Comparison of ENCODE assay signal across 15 cellular contexts in the genomic region with DNA sequence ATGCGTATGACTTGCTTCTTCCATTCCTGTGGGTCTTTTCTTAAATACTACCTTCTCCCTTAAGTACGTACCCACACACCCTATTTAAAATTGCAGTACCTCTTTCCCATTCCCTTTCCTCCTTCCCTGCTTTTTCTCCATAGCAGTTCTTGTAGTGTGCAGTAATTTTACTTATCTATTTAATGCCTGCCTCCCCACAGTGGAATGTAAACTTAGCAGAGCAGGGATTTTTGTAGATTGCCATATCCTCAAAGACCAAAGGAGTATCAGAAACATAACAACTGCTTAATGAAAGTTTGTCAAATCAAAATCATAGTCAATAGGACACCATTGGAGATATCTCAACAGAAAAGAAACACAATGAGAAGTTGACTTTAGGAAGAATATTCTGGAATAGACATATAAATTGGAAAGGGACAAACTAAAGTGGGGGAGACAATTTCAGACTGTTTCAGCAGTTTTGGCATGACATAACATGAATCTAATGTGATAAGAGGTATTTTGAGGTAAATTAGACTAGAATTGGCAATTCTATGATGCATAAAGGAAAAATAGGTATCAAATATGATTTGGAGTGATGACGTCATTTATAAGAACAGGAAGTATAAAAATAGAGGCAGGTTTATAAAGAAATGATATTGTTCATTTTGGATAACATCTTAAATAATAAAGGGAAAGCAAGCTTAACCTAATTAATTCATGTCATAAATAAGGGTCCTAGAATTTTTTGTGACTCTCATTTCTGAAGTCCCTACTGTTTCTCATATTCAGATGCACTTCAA.
DNase-seq lines count a peak whose midpoint lies in the region; ATAC-seq and TF ChIP-seq lines count a peak whose summit lies in the region.
"Had no signal": no experiment of that assay in that cellular context is flagged by ENCODE, and none has a peak within 500 bp of the region (broad histone marks: within the 10 kb centered on the region; RNA-seq: fewer than 3 reads in every experiment).

No MANE protein-coding gene starts in this region.

- no peak for TF ChIP-seq CTCF in GM23338 (conservative IDR thresholded peaks at IDR 0.05; ENCODE audit: low read depth in 2 of 2)
- TF ChIP-seq CTCF in smooth muscle cell (IDR thresholded peaks at IDR 0.05; ENCODE audit: borderline replicate concordance, insufficient read depth, poor library complexity, severe bottlenecking), result no peak

- H3K4me2 ChIP-seq in GM23338, result no peak overlapping the region
- H3K4me2 ChIP-seq in smooth muscle cell, result peak overlapping the region; percentile 63
- H3K4me2 ChIP-seq: BLaER1 had no signal

- H3K9ac ChIP-seq in smooth muscle cell (ENCODE audit: low read depth), result no peak overlapping the region
- H3K9ac ChIP-seq: BLaER1 had no signal

- no peak for ATAC-seq in GM23338

- 64% methylated on average over 3 of the region's 3 CpGs for WGBS in smooth muscle cell (ENCODE audit: low lambda C conversion rate)

- H3K27ac ChIP-seq in GM23338 (ENCODE audit: low read depth), result no peak overlapping the region
- peak overlapping the region; percentile 34 for H3K27ac ChIP-seq in smooth muscle cell (ENCODE audit: low read depth)
- H3K27ac ChIP-seq: BLaER1 had no signal

- DNase-seq in GM23338 (ENCODE audit: low spot score) (no peak), amniotic epithelial cell (ENCODE audit: low read depth) (peak; percentile 36), fibroblast of peridontal ligament (ENCODE audit: extremely low read depth) (peak; percentile 14), smooth muscle cell (lab: John Stamatoyannopoulos, UW; ENCODE audit: unreplicated experiment) (no peak), NCI-H146 treated with DMSO at 0.1 percent for 48 hours (lab: John Stamatoyannopoulos, UW; ENCODE audit: unreplicated experiment) (no peak), NCI-H2227 (lab: John Stamatoyannopoulos, UW; ENCODE audit: unreplicated experiment) (no peak)
- no peak for DNase-seq in central memory CD4-positive, alpha-beta T cell
- DNase-seq: 8988T; CD4-positive, alpha-beta memory T cell; DMS153; DMS79; GF-D8; HCEC 1CT had no signal

- no peaks in the 10 kb centered on the region for H4K20me1 ChIP-seq in GM23338 (replicated peaks; ENCODE audit: insufficient read depth)
- H4K20me1 ChIP-seq in smooth muscle cell (ENCODE audit: low read depth), result no peaks in the 10 kb centered on the region
- H4K20me1 ChIP-seq: BLaER1 had no signal

- H3K4me3 Mint-ChIP-seq in GM23338, result no peak overlapping the region
- H3K4me3 Mint-ChIP-seq: CD14-positive monocyte; CD4-positive, alpha-beta memory T cell had no signal

- no peaks in the 10 kb centered on the region for H3K27me3 ChIP-seq in GM23338 (ENCODE audit: insufficient read depth)
- H3K27me3 ChIP-seq in smooth muscle cell (ENCODE audit: low read depth), result no peaks in the 10 kb centered on the region
- H3K27me3 ChIP-seq: BLaER1 had no signal

- H2AFZ ChIP-seq in GM23338 (0 out of 2 replicates have a peak overlapping the region, but pooled peaks have one; percentile 9), smooth muscle cell (ENCODE audit: low read depth) (no peak overlapping the region)

- H3K27me3 Mint-ChIP-seq in GM23338 (ENCODE audit: insufficient read depth, low read depth, poor library complexity), result no peaks in the 10 kb centered on the region
- H3K27me3 Mint-ChIP-seq: CD4-positive, alpha-beta memory T cell had no signal

- H3F3A ChIP-seq in GM23338 (replicated peaks; ENCODE audit: low read depth) (no peaks in the 10 kb centered on the region), smooth muscle cell (ENCODE audit: low read depth) (no peaks in the 10 kb centered on the region)

- no peaks in the 10 kb centered on the region for H3K36me3 Mint-ChIP-seq in GM23338 (ENCODE audit: low read depth)
- H3K36me3 Mint-ChIP-seq: CD14-positive monocyte; CD4-positive, alpha-beta memory T cell had no signal

- no peaks in the 10 kb centered on the region for H3K9me3 Mint-ChIP-seq in GM23338

- H3K79me2 ChIP-seq in GM23338 (replicated peaks; ENCODE audit: insufficient read depth), result no peaks in the 10 kb centered on the region
- H3K79me2 ChIP-seq in smooth muscle cell (ENCODE audit: low read depth), result no peaks in the 10 kb centered on the region

- H3K4me1 ChIP-seq in GM23338 (ENCODE audit: insufficient read depth) (peaks cover 41% of the 10 kb centered on the region), smooth muscle cell (ENCODE audit: low read depth) (peaks cover 31% of the 10 kb centered on the region)
- H3K4me1 ChIP-seq: BLaER1 had no signal

- 0 out of 2 replicates have a peak, but pooled peaks cover 7% of the 10 kb centered on the region for H3K9me2 ChIP-seq in GM23338 (ENCODE audit: insufficient read depth)

- peaks cover 32% of the 10 kb centered on the region for H3K4me1 Mint-ChIP-seq in GM23338
- H3K4me1 Mint-ChIP-seq: CD14-positive monocyte; CD4-positive, alpha-beta memory T cell had no signal

- H3K4me3 ChIP-seq in GM23338 (no peak overlapping the region), smooth muscle cell (no peak overlapping the region)
- H3K4me3 ChIP-seq: BLaER1 had no signal

- no peaks in the 10 kb centered on the region for H3K9me3 ChIP-seq in smooth muscle cell (replicated peaks; ENCODE audit: low read depth)
- H3K9me3 ChIP-seq: BLaER1 had no signal

- H3K36me3 ChIP-seq in GM23338 (ENCODE audit: insufficient read depth), result no peaks in the 10 kb centered on the region
- H3K36me3 ChIP-seq in smooth muscle cell (ENCODE audit: low read depth), result no peaks in the 10 kb centered on the region
- H3K36me3 ChIP-seq: BLaER1 had no signal

- no peak overlapping the region for H3K27ac Mint-ChIP-seq in GM23338
- H3K27ac Mint-ChIP-seq: CD14-positive monocyte; CD4-positive, alpha-beta memory T cell had no signal

TF ChIP-seq in GM23338, 12 proteins besides CTCF, POLR2A, EP300 and RAD21 (continues in another document):
- no peak for TF ChIP-seq POLR2AphosphoS5 (IDR thresholded peaks at IDR 0.05; ENCODE audit: low read depth)
- no peak for TF ChIP-seq EZH2 (IDR thresholded peaks at IDR 0.05; ENCODE audit: low read depth, unreplicated experiment)
- TF ChIP-seq, protein P1, sequence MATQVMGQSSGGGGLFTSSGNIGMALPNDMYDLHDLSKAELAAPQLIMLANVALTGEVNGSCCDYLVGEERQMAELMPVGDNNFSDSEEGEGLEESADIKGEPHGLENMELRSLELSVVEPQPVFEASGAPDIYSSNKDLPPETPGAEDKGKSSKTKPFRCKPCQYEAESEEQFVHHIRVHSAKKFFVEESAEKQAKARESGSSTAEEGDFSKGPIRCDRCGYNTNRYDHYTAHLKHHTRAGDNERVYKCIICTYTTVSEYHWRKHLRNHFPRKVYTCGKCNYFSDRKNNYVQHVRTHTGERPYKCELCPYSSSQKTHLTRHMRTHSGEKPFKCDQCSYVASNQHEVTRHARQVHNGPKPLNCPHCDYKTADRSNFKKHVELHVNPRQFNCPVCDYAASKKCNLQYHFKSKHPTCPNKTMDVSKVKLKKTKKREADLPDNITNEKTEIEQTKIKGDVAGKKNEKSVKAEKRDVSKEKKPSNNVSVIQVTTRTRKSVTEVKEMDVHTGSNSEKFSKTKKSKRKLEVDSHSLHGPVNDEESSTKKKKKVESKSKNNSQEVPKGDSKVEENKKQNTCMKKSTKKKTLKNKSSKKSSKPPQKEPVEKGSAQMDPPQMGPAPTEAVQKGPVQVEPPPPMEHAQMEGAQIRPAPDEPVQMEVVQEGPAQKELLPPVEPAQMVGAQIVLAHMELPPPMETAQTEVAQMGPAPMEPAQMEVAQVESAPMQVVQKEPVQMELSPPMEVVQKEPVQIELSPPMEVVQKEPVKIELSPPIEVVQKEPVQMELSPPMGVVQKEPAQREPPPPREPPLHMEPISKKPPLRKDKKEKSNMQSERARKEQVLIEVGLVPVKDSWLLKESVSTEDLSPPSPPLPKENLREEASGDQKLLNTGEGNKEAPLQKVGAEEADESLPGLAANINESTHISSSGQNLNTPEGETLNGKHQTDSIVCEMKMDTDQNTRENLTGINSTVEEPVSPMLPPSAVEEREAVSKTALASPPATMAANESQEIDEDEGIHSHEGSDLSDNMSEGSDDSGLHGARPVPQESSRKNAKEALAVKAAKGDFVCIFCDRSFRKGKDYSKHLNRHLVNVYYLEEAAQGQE (IDR thresholded peaks at IDR 0.05; ENCODE audit: unreplicated experiment), result no peak
- TF ChIP-seq JUNB (IDR thresholded peaks at IDR 0.05; ENCODE audit: unreplicated experiment), result no peak

Comparison
In these comparisons a context has a peak if more than half of its experiments do, and no peak if none do; other contexts are left out.
1. DNase-seq: peak in amniotic epithelial cell (single experiment) and fibroblast of peridontal ligament (single experiment); none in GM23338 (single experiment), smooth muscle cell (single experiment), NCI-H146 treated with DMSO at 0.1 percent for 48 hours (single experiment), NCI-H2227 (single experiment) and central memory CD4-positive, alpha-beta T cell (single experiment).